Comparison of ENCODE assay signal across 12 cellular contexts in genomic region chr3:64444619-64445317, GRCh38.
DNase-seq lines count a peak whose midpoint lies in the region; ATAC-seq, FAIRE-seq and TF ChIP-seq lines count a peak whose summit lies in the region.
"Had no signal": no experiment of that assay in that cellular context is flagged by ENCODE, and none has a peak within 500 bp of the region (broad histone marks: within the 10 kb centered on the region; RNA-seq: fewer than 3 reads in every experiment).

No MANE protein-coding gene starts in this region.

- peak overlapping the region; percentile 75 to 91 for H3K27ac ChIP-seq in A549
- H3K27ac ChIP-seq in MM.1S (ENCODE audit: low read length) = no peak overlapping the region
- H3K27ac ChIP-seq in neural progenitor cell = no peak overlapping the region

- TF ChIP-seq POLR2A in A549 (IDR thresholded peaks at IDR 0.05; ENCODE audit: low read length) = no peak

- no peak for FAIRE-seq in A549 (lab: Jason Lieb, UNC)

- peaks cover 44% of the 10 kb centered on the region for H3K4me1 Mint-ChIP-seq in neural progenitor cell
- peaks cover 2% of the 10 kb centered on the region for H3K4me1 Mint-ChIP-seq in activated T-cell treated with anti-CD3 and anti-CD28 coated beads, Interleukin-2, amount 50 U/mL, for 24 hours (ENCODE audit: low read depth)

- TF ChIP-seq CTCF in A549 (IDR thresholded peaks at IDR 0.05) (no peak), MM.1S (IDR thresholded peaks at IDR 0.05; ENCODE audit: low read length) (no peak), fibroblast of the aortic adventitia (IDR thresholded peaks at IDR 0.05; ENCODE audit: insufficient read depth, low read length) (peak; percentile 22), neural progenitor cell (IDR thresholded peaks at IDR 0.05) (peak; percentile 33)

- H3K79me2 ChIP-seq in MM.1S (ENCODE audit: low read length) (no peaks in the 10 kb centered on the region), neural progenitor cell (ENCODE audit: low read depth) (no peaks in the 10 kb centered on the region)

- H3F3A ChIP-seq in MM.1S (ENCODE audit: insufficient read depth, low read length) (no peaks in the 10 kb centered on the region), neural progenitor cell (ENCODE audit: low read depth) (peaks cover 8% of the 10 kb centered on the region)

- H3K36me3 ChIP-seq in MM.1S (replicated peaks; ENCODE audit: insufficient read depth, low read length) (no peaks in the 10 kb centered on the region), neural progenitor cell (no peaks in the 10 kb centered on the region)

- H3K9me3 ChIP-seq in A549 (no peaks in the 10 kb centered on the region), MM.1S (replicated peaks; ENCODE audit: insufficient read depth, low read length) (no peaks in the 10 kb centered on the region), neural progenitor cell (ENCODE audit: low read depth) (no peaks in the 10 kb centered on the region)

- no peak for TF ChIP-seq RAD21 in A549 (conservative IDR thresholded peaks at IDR 0.05 in 1 of 2, IDR thresholded peaks at IDR 0.05 in 1 of 2)

- H3K9me2 ChIP-seq in MM.1S (replicated peaks; ENCODE audit: insufficient read depth, low read length) = no peaks in the 10 kb centered on the region

- H3K36me3 Mint-ChIP-seq in neural progenitor cell = no peaks in the 10 kb centered on the region
- H3K36me3 Mint-ChIP-seq in activated T-cell treated with anti-CD3 and anti-CD28 coated beads, Interleukin-2, amount 50 U/mL, for 24 hours (ENCODE audit: low read depth) = no peaks in the 10 kb centered on the region

- H2AFZ ChIP-seq in MM.1S (ENCODE audit: low read length) (peak overlapping the region; percentile 73; the same call in 1 of the 2 replicates), neural progenitor cell (replicated peaks) (peak overlapping the region; percentile 87)

- no peak for DNase-seq in A549 (ENCODE audit: low read depth in 1 of 2, low spot score in 1 of 2)
- peak; percentile 7 for DNase-seq in MM.1S
- DNase-seq in fibroblast of the aortic adventitia (ENCODE audit: low read depth) = no peak
- peak; percentile 59 for DNase-seq in neural progenitor cell (ENCODE audit: low spot score)
- no peak for DNase-seq in Ammon's horn (ENCODE audit: low spot score)
- DNase-seq in medulla oblongata (ENCODE audit: extremely low spot score) = no peak
- no peak for DNase-seq in activated T-cell treated with anti-CD3 and anti-CD28 coated beads, Interleukin-2, amount 50 U/mL, for 24 hours
- DNase-seq: activated T-cell treated with anti-CD3 and anti-CD28 coated beads, Interleukin-2, amount 50 U/mL, for 48 hours; CD4-positive, alpha-beta T cell; head of caudate nucleus; OCI-M1 had no signal

- peak overlapping the region; percentile 87 for H3K4me3 Mint-ChIP-seq in neural progenitor cell
- H3K4me3 Mint-ChIP-seq in activated T-cell treated with anti-CD3 and anti-CD28 coated beads, Interleukin-2, amount 50 U/mL, for 24 hours = no peak overlapping the region
- H3K4me3 Mint-ChIP-seq: CD4-positive, alpha-beta T cell had no signal

- H3K4me3 ChIP-seq in A549 (peak overlapping the region; percentile 88), MM.1S (ENCODE audit: low read length) (peak overlapping the region; percentile 58), fibroblast of the aortic adventitia (ENCODE audit: low read depth, low read length) (peak overlapping the region; percentile 60), neural progenitor cell (peak overlapping the region; percentile 91)

- CTCF ChIA-PET in A549 (lab: Yijun Ruan, JAX) = interaction anchor here (1.0 to 1.3 kb wide), 2 partner anchors 14 to 40 kb away, joined by 4 read pairs; no protein-coding TSS in a partner anchor

- no peak for TF ChIP-seq EP300 in A549 (IDR thresholded peaks at IDR 0.05)

- POLR2A ChIA-PET in A549 (lab: Yijun Ruan, JAX) = no interaction called here

- ATAC-seq in A549 (peak in 1 of 2 experiments; percentile 55; a peak in 2 of 6 replicates), HG02870 (IDR thresholded peaks at IDR 0.05; ENCODE audit: unreplicated experiment) (no peak)

- H3K4me1 ChIP-seq in A549 = peaks cover 26% of the 10 kb centered on the region
- H3K4me1 ChIP-seq in MM.1S (ENCODE audit: low read length) = no peaks in the 10 kb centered on the region
- no peaks in the 10 kb centered on the region for H3K4me1 ChIP-seq in neural progenitor cell

- H3K9ac ChIP-seq in MM.1S (ENCODE audit: low read length) (no peak overlapping the region), neural progenitor cell (no peak overlapping the region)

- H3K27me3 Mint-ChIP-seq in neural progenitor cell (ENCODE audit: insufficient read depth, low read depth) = peaks cover 10% of the 10 kb centered on the region
- H3K27me3 Mint-ChIP-seq in activated T-cell treated with anti-CD3 and anti-CD28 coated beads, Interleukin-2, amount 50 U/mL, for 24 hours = peaks cover 72% of the 10 kb centered on the region

- H3K27me3 ChIP-seq in MM.1S (replicated peaks; ENCODE audit: insufficient read depth, low read length) = no peaks in the 10 kb centered on the region
- peaks cover 30% of the 10 kb centered on the region for H3K27me3 ChIP-seq in neural progenitor cell

- 26% methylated on average over 19 of the region's 54 CpGs for WGBS in A549 (ENCODE audit: missing lambda C conversion rate)

- no peaks in the 10 kb centered on the region for H4K20me1 ChIP-seq in MM.1S (ENCODE audit: insufficient read depth, low read length)
- H4K20me1 ChIP-seq in neural progenitor cell (ENCODE audit: low read depth) = no peaks in the 10 kb centered on the region

- no peaks in the 10 kb centered on the region for H3K9me3 Mint-ChIP-seq in neural progenitor cell
- H3K9me3 Mint-ChIP-seq in activated T-cell treated with anti-CD3 and anti-CD28 coated beads, Interleukin-2, amount 50 U/mL, for 24 hours = no peaks in the 10 kb centered on the region
- H3K9me3 Mint-ChIP-seq: CD4-positive, alpha-beta T cell had no signal

- H3K27ac Mint-ChIP-seq in neural progenitor cell = peak overlapping the region; percentile 51
- no peak overlapping the region for H3K27ac Mint-ChIP-seq in activated T-cell treated with anti-CD3 and anti-CD28 coated beads, Interleukin-2, amount 50 U/mL, for 24 hours
- H3K27ac Mint-ChIP-seq: CD4-positive, alpha-beta T cell had no signal

- H3K4me2 ChIP-seq in A549 = peak overlapping the region; percentile 97
- peak overlapping the region; percentile 88 for H3K4me2 ChIP-seq in MM.1S (ENCODE audit: low read depth, low read length)
- peak overlapping the region; percentile 99 for H3K4me2 ChIP-seq in neural progenitor cell

TF ChIP-seq in A549, 52 proteins besides CTCF, POLR2A, EP300 and RAD21:
- TF ChIP-seq KDM1A (IDR thresholded peaks at IDR 0.05; ENCODE audit: low read depth) (no peak), JUN (IDR thresholded peaks at IDR 0.05) (0 out of 5 replicates have a peak, but pooled peaks of 1 of the 2 experiments have one; percentile 15), RFX5 (IDR thresholded peaks at IDR 0.05) (no peak)

Comparison
In these comparisons a context has a peak if more than half of its experiments do, and no peak if none do; other contexts are left out.
1. DNase-seq: peak in MM.1S (single experiment) and neural progenitor cell (single experiment); none in A549 (0 of 2), fibroblast of the aortic adventitia (single experiment), Ammon's horn (single experiment), medulla oblongata (single experiment) and activated T-cell treated with anti-CD3 and anti-CD28 coated beads, Interleukin-2, amount 50 U/mL, for 24 hours (single experiment).
2. H3K27ac ChIP-seq: peak in A549 (2 of 2); none in MM.1S (single experiment) and neural progenitor cell (single experiment).
3. CTCF ChIP-seq: peak in fibroblast of the aortic adventitia (single experiment) and neural progenitor cell (single experiment); none in A549 (single experiment) and MM.1S (single experiment).
4. Peak in every context shown above with its lines, with median percentiles within 50 percentile points of each other: H3K4me2 ChIP-seq and H3K4me3 ChIP-seq.